Comparison of ENCODE assay signal across 1 cellular context in the genomic region with DNA sequence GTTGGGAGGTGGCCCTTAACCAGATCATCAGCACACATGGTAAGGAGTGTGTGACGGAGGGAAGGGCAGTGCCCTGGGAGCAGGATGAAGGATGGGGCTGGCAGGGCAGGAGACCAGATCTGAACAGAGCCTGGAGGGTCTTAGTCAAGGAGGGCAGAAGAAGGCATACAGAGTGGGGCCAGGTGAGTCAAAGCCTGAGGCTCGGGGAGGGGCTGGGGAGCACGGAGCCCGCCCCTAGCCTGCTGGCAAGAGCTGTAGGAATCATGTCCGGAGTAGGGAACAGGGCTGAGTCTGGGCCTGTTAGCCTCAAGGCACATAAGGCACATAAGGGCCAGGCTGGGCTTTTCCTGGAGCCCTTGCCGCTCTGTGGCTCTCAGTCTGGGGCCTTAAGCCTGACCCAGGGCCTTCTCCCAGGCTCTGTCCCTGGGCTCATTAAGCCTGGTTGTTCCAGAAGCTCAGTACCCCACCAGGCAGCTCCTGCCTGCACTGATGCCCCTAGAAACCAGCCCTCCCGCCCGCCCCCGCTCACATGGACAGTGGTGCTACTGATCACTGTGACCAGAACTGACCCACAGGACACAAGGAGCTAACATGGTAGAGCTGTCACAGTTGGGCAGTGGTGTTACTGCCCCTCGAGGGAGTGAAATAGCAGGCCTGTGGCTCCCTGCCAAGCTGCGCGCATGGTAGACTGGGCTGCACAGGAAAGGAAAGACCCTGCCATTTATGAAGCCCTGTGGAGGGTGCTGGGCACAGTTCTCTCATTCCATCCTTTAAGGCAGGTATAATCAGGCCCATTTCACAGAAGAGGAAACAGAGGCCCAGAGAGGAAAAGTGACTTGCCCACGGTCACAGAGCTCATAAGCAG.
A peak's percentile ranks its signal among the peaks of the same experiment; 100 is the strongest.
TF ChIP-seq lines count a peak whose summit lies in the region.

No MANE protein-coding gene starts in this region.

TF ChIP-seq in HepG2, 621 proteins besides CTCF, POLR2A, EP300 and RAD21:
- TF ChIP-seq ARNT (IDR thresholded peaks at IDR 0.05) (no peak), THYN1 (CRISPR knock-in tag; IDR thresholded peaks at IDR 0.05; ENCODE audit: borderline replicate concordance, low read depth) (no peak), ZNF3 (CRISPR knock-in tag; IDR thresholded peaks at IDR 0.05) (no peak), ONECUT2 (CRISPR knock-in tag; IDR thresholded peaks at IDR 0.05) (no peak), ZNF629 (CRISPR knock-in tag; conservative IDR thresholded peaks at IDR 0.05) (peak; percentile 45; the same call in 1 of the 2 replicates)
- TF ChIP-seq, protein P1, sequence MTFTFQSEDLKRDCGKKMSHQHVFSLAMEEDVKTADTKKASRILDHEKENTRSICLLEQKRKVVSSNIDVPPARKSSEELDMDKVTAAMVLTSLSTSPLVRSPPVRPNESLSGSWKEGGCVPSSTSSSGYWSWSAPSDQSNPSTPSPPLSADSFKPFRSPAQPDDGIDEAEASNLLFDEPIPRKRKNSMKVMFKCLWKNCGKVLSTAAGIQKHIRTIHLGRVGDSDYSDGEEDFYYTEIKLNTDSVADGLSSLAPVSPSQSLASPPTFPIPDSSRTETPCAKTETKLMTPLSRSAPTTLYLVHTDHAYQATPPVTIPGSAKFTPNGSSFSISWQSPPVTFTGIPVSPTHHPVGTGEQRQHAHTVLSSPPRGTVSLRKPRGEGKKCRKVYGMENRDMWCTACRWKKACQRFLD (CRISPR knock-in tag; IDR thresholded peaks at IDR 0.05; ENCODE audit: borderline replicate concordance): no peak
- TF ChIP-seq, protein P2, sequence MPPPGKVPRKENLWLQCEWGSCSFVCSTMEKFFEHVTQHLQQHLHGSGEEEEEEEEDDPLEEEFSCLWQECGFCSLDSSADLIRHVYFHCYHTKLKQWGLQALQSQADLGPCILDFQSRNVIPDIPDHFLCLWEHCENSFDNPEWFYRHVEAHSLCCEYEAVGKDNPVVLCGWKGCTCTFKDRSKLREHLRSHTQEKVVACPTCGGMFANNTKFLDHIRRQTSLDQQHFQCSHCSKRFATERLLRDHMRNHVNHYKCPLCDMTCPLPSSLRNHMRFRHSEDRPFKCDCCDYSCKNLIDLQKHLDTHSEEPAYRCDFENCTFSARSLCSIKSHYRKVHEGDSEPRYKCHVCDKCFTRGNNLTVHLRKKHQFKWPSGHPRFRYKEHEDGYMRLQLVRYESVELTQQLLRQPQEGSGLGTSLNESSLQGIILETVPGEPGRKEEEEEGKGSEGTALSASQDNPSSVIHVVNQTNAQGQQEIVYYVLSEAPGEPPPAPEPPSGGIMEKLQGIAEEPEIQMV (CRISPR knock-in tag; IDR thresholded peaks at IDR 0.05; ENCODE audit: low read depth): no peak
TF ChIP-seq in HepG2: peak in this region for 1.
